ENCODE assay signal across 1 cellular context in genomic region chr6:138569970-138570715, GRCh38.
A peak's percentile ranks its signal among the peaks of the same experiment; 100 is the strongest.
TF ChIP-seq lines count a peak whose summit lies in the region.

No MANE protein-coding gene starts in this region.

TF ChIP-seq in HepG2, 621 proteins besides CTCF, POLR2A, EP300 and RAD21 (continued from another document and continues in another):
- TF ChIP-seq, protein P1, sequence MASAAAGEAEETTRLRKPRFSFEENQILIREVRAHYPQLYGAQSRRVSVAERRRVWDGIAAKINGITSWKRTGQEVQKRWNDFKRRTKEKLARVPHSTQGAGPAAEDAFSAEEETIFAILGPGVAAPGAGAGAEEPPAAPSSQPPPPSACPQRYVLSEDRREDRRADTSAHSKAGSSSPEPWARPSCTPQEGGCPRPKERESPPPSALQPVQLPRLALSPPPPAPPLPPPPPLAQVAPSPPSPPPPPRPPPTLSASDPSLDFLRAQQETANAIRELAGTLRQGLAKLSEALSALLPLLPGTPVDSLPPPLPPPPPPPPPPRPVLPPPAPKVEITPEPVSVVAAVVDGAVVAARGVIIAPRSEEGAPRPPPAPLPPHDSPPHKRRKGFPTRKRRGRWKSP (CRISPR knock-in tag; IDR thresholded peaks at IDR 0.05), result no peak
- TF ChIP-seq PAWR (CRISPR knock-in tag; IDR thresholded peaks at IDR 0.05; ENCODE audit: borderline replicate concordance), result no peak
- no peak for TF ChIP-seq ZNF7 (CRISPR knock-in tag; IDR thresholded peaks at IDR 0.05)
- TF ChIP-seq ZBTB33 (CRISPR knock-in tag; IDR thresholded peaks at IDR 0.05), result no peak
- no peak for TF ChIP-seq CCDC6 (CRISPR knock-in tag; IDR thresholded peaks at IDR 0.05)
- no peak for TF ChIP-seq ZFX (CRISPR knock-in tag; IDR thresholded peaks at IDR 0.05; ENCODE audit: low read depth)
- no peak for TF ChIP-seq ARNT (IDR thresholded peaks at IDR 0.05)
- no peak for TF ChIP-seq PRDM10 (CRISPR knock-in tag; IDR thresholded peaks at IDR 0.05; ENCODE audit: low read depth)
- TF ChIP-seq HNRNPLL (IDR thresholded peaks at IDR 0.05; ENCODE audit: low read depth, low read length, poor library complexity, severe bottlenecking), result no peak
- TF ChIP-seq ZNF331 (CRISPR knock-in tag; IDR thresholded peaks at IDR 0.05), result 0 out of 2 replicates have a peak, but pooled peaks have one; percentile 26
- no peak for TF ChIP-seq BRF2 (CRISPR knock-in tag; IDR thresholded peaks at IDR 0.05)
- TF ChIP-seq, protein P2, sequence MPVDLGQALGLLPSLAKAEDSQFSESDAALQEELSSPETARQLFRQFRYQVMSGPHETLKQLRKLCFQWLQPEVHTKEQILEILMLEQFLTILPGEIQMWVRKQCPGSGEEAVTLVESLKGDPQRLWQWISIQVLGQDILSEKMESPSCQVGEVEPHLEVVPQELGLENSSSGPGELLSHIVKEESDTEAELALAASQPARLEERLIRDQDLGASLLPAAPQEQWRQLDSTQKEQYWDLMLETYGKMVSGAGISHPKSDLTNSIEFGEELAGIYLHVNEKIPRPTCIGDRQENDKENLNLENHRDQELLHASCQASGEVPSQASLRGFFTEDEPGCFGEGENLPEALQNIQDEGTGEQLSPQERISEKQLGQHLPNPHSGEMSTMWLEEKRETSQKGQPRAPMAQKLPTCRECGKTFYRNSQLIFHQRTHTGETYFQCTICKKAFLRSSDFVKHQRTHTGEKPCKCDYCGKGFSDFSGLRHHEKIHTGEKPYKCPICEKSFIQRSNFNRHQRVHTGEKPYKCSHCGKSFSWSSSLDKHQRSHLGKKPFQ (CRISPR knock-in tag; IDR thresholded peaks at IDR 0.05; ENCODE audit: insufficient replicate concordance), result peak; percentile 20
- no peak for TF ChIP-seq KDM6A (CRISPR knock-in tag; IDR thresholded peaks at IDR 0.05; ENCODE audit: low read depth)
- no peak for TF ChIP-seq RAD51 (IDR thresholded peaks at IDR 0.05; ENCODE audit: borderline replicate concordance)
- TF ChIP-seq ZNF34 (CRISPR knock-in tag; IDR thresholded peaks at IDR 0.05; ENCODE audit: borderline replicate concordance), result no peak
- no peak for TF ChIP-seq MTA1 (CRISPR knock-in tag; IDR thresholded peaks at IDR 0.05; ENCODE audit: borderline replicate concordance)
- no peak; the same call in 1 of the 2 replicates for TF ChIP-seq KLF9 (CRISPR knock-in tag; IDR thresholded peaks at IDR 0.05; ENCODE audit: low read depth)
- no peak for TF ChIP-seq WIZ (CRISPR knock-in tag; IDR thresholded peaks at IDR 0.05)
- TF ChIP-seq DNMT3B (CRISPR knock-in tag; conservative IDR thresholded peaks at IDR 0.05), result no peak
- TF ChIP-seq GTF3A (CRISPR knock-in tag; conservative IDR thresholded peaks at IDR 0.05), result 0 out of 2 replicates have a peak, but pooled peaks have one; percentile 27
- TF ChIP-seq, protein P3, sequence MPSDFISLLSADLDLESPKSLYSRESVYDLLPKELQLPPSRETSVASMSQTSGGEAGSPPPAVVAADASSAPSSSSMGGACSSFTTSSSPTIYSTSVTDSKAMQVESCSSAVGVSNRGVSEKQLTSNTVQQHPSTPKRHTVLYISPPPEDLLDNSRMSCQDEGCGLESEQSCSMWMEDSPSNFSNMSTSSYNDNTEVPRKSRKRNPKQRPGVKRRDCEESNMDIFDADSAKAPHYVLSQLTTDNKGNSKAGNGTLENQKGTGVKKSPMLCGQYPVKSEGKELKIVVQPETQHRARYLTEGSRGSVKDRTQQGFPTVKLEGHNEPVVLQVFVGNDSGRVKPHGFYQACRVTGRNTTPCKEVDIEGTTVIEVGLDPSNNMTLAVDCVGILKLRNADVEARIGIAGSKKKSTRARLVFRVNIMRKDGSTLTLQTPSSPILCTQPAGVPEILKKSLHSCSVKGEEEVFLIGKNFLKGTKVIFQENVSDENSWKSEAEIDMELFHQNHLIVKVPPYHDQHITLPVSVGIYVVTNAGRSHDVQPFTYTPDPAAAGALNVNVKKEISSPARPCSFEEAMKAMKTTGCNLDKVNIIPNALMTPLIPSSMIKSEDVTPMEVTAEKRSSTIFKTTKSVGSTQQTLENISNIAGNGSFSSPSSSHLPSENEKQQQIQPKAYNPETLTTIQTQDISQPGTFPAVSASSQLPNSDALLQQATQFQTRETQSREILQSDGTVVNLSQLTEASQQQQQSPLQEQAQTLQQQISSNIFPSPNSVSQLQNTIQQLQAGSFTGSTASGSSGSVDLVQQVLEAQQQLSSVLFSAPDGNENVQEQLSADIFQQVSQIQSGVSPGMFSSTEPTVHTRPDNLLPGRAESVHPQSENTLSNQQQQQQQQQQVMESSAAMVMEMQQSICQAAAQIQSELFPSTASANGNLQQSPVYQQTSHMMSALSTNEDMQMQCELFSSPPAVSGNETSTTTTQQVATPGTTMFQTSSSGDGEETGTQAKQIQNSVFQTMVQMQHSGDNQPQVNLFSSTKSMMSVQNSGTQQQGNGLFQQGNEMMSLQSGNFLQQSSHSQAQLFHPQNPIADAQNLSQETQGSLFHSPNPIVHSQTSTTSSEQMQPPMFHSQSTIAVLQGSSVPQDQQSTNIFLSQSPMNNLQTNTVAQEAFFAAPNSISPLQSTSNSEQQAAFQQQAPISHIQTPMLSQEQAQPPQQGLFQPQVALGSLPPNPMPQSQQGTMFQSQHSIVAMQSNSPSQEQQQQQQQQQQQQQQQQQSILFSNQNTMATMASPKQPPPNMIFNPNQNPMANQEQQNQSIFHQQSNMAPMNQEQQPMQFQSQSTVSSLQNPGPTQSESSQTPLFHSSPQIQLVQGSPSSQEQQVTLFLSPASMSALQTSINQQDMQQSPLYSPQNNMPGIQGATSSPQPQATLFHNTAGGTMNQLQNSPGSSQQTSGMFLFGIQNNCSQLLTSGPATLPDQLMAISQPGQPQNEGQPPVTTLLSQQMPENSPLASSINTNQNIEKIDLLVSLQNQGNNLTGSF (CRISPR knock-in tag; IDR thresholded peaks at IDR 0.05), result no peak
- no peak for TF ChIP-seq ZNF362 (CRISPR knock-in tag; IDR thresholded peaks at IDR 0.05; ENCODE audit: borderline replicate concordance)
- no peak for TF ChIP-seq ZBTB1 (CRISPR knock-in tag; IDR thresholded peaks at IDR 0.05; ENCODE audit: borderline replicate concordance)
- no peak for TF ChIP-seq ZNF704 (CRISPR knock-in tag; IDR thresholded peaks at IDR 0.05; ENCODE audit: borderline replicate concordance)
- no peak for TF ChIP-seq ZNF572 (CRISPR knock-in tag; IDR thresholded peaks at IDR 0.05)
- no peak for TF ChIP-seq MEIS2 (CRISPR knock-in tag; IDR thresholded peaks at IDR 0.05)
- TF ChIP-seq RFX5 (IDR thresholded peaks at IDR 0.05; ENCODE audit: low read depth, low read length), result no peak
- no peak for TF ChIP-seq CBX5 (CRISPR knock-in tag; IDR thresholded peaks at IDR 0.05; ENCODE audit: borderline replicate concordance)
- no peak for TF ChIP-seq ZBTB7B (CRISPR knock-in tag; IDR thresholded peaks at IDR 0.05)
- TF ChIP-seq ZNF235 (CRISPR knock-in tag; IDR thresholded peaks at IDR 0.05; ENCODE audit: borderline replicate concordance), result no peak
- TF ChIP-seq, protein P4, sequence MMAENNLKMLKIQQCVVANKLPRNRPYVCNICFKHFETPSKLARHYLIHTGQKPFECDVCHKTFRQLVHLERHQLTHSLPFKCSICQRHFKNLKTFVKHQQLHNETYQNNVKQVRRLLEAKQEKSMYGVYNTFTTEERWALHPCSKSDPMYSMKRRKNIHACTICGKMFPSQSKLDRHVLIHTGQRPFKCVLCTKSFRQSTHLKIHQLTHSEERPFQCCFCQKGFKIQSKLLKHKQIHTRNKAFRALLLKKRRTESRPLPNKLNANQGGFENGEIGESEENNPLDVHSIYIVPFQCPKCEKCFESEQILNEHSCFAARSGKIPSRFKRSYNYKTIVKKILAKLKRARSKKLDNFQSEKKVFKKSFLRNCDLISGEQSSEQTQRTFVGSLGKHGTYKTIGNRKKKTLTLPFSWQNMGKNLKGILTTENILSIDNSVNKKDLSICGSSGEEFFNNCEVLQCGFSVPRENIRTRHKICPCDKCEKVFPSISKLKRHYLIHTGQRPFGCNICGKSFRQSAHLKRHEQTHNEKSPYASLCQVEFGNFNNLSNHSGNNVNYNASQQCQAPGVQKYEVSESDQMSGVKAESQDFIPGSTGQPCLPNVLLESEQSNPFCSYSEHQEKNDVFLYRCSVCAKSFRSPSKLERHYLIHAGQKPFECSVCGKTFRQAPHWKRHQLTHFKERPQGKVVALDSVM (CRISPR knock-in tag; IDR thresholded peaks at IDR 0.05), result 0 out of 2 replicates have a peak, but pooled peaks have one; percentile 19
- no peak for TF ChIP-seq RCOR2 (CRISPR knock-in tag; IDR thresholded peaks at IDR 0.05)
